In genomic region chr7:144195212-144195872, GRCh38 we compare ENCODE assay signal across 8 cellular contexts. TPM values are rescaled to one million over a fixed set of nuclear protein-coding genes. Genes with fewer than 3 reads are reported as not detected.
A peak's percentile ranks its signal among the peaks of the same experiment; 100 is the strongest.
DNase-seq lines count a peak whose midpoint lies in the region; ATAC-seq, FAIRE-seq and TF ChIP-seq lines count a peak whose summit lies in the region.
"Not testable (repeated sequence)": the region's sequence is repeated elsewhere in the genome, so short reads cannot be mapped to it uniquely, and the experiment has no call there.

TSS of gene ARHGEF35 (minus strand) at chr7:144195833. CDS start at chr7:144188383, 7,450 bp downstream.

- not testable (repeated sequence) for H3K4me1 ChIP-seq in A549; GM23248 (ENCODE audit: insufficient read depth); RWPE2 (ENCODE audit: insufficient read depth, poor library complexity, severe bottlenecking)

- peak within 1 kb of the TSS; percentile 66 for H3K9ac ChIP-seq in GM23248

- H3K9me3 ChIP-seq in A549; GM23248 (ENCODE audit: low read depth); RWPE2 (ENCODE audit: severe bottlenecking): not testable (repeated sequence)

- H3K79me2 ChIP-seq in GM23248 (ENCODE audit: insufficient read depth) = not testable (repeated sequence)

- not testable (repeated sequence) for TF ChIP-seq EP300 in A549 (IDR thresholded peaks at IDR 0.05)

- H3K4me3 Mint-ChIP-seq in activated naive CD4-positive, alpha-beta T cell treated with anti-CD3 and anti-CD28 coated beads, Interleukin-2, amount 50 U/mL, for 24 hours = peak within 1 kb of the TSS; percentile 19

- not testable (repeated sequence) for H3K4me2 ChIP-seq in A549; GM23248 (ENCODE audit: unreplicated experiment)

- not testable (repeated sequence) for DNase-seq in A549 (ENCODE audit: low read depth in 1 of 2, low spot score in 1 of 2); GM23248; RWPE2 (ENCODE audit: low spot score); left ventricle myocardium superior; omental fat pad (ENCODE audit: low spot score)

- not testable (repeated sequence) for H4K20me1 ChIP-seq in GM23248 (ENCODE audit: insufficient read depth)

- not testable (repeated sequence) for H3K27ac Mint-ChIP-seq in activated naive CD4-positive, alpha-beta T cell treated with anti-CD3 and anti-CD28 coated beads, Interleukin-2, amount 50 U/mL, for 24 hours

- intact Hi-C loops in left ventricle myocardium superior (cut with micrococcal nuclease) = not testable (repeated sequence)

- not testable (repeated sequence) for H3K27me3 ChIP-seq in GM23248 (replicated peaks; ENCODE audit: insufficient read depth); RWPE2 (ENCODE audit: insufficient read depth, poor library complexity, severe bottlenecking)

- in situ Hi-C loops in GM23248 (cut with MboI) = not testable (repeated sequence)

- H3K4me1 Mint-ChIP-seq in activated naive CD4-positive, alpha-beta T cell treated with anti-CD3 and anti-CD28 coated beads, Interleukin-2, amount 50 U/mL, for 24 hours = not testable (repeated sequence)

- H3K36me3 Mint-ChIP-seq in activated naive CD4-positive, alpha-beta T cell treated with anti-CD3 and anti-CD28 coated beads, Interleukin-2, amount 50 U/mL, for 24 hours = not testable (repeated sequence)

- no CpG with 5 or more reads among the region's 51 CpGs for WGBS in A549 (ENCODE audit: missing lambda C conversion rate)
- WGBS in GM23248 (ENCODE audit: low coverage in 1 of 2, low lambda C conversion rate in 2 of 2, missing lambda C conversion rate in 2 of 2), 2 experiments = 0 to 3% methylated on average over 2 to 15 of the region's 51 CpGs

- H3K36me3 ChIP-seq in GM23248 (ENCODE audit: low read depth); RWPE2 (ENCODE audit: low read depth): not testable (repeated sequence)

- not testable (repeated sequence) for FAIRE-seq in A549 (lab: Jason Lieb, UNC)

- TF ChIP-seq RAD21 in A549 (conservative IDR thresholded peaks at IDR 0.05 in 1 of 2, IDR thresholded peaks at IDR 0.05 in 1 of 2) = not testable (repeated sequence)

- H3K4me3 ChIP-seq in A549; RWPE2 (ENCODE audit: severe bottlenecking): not testable (repeated sequence)
- 0 out of 2 replicates have a peak within 1 kb of the TSS, but pooled peaks have one; percentile 54 for H3K4me3 ChIP-seq in GM23248

- TF ChIP-seq CTCF in A549 (IDR thresholded peaks at IDR 0.05); RWPE2 (IDR thresholded peaks at IDR 0.05; ENCODE audit: poor library complexity, severe bottlenecking); omental fat pad (IDR thresholded peaks at IDR 0.05): not testable (repeated sequence)

- not testable (repeated sequence) for TF ChIP-seq POLR2A in A549 (IDR thresholded peaks at IDR 0.05; ENCODE audit: low read length)

- ATAC-seq in A549 = peak; percentile 64 to 81
- peak; percentile 66 for ATAC-seq in GM19043 (IDR thresholded peaks at IDR 0.05; ENCODE audit: low read depth, unreplicated experiment)
- peak; percentile 74 for ATAC-seq in HG03097 (IDR thresholded peaks at IDR 0.05; ENCODE audit: low FRiP score, unreplicated experiment)
- peak; percentile 86 for ATAC-seq in RWPE2 (ENCODE audit: low read depth)
- ATAC-seq in left ventricle myocardium superior = peak; percentile 80
- peak; percentile 93 for ATAC-seq in omental fat pad (ENCODE audit: low FRiP score)

- not testable (repeated sequence) for H2AFZ ChIP-seq in GM23248

- POLR2A ChIA-PET in A549 (lab: Yijun Ruan, JAX) = not testable (repeated sequence)

- not testable (repeated sequence) for H3K27ac ChIP-seq in A549; GM23248; RWPE2 (ENCODE audit: poor library complexity, severe bottlenecking)

- not testable (repeated sequence) for H3K9me2 ChIP-seq in GM23248 (ENCODE audit: insufficient read depth)

- H3F3A ChIP-seq in GM23248 (ENCODE audit: insufficient read depth) = not testable (repeated sequence)

- CTCF ChIA-PET in A549 (lab: Yijun Ruan, JAX) = not testable (repeated sequence)

- not testable (repeated sequence) for H3K9me3 Mint-ChIP-seq in activated naive CD4-positive, alpha-beta T cell treated with anti-CD3 and anti-CD28 coated beads, Interleukin-2, amount 50 U/mL, for 24 hours

- H3K27me3 Mint-ChIP-seq in activated naive CD4-positive, alpha-beta T cell treated with anti-CD3 and anti-CD28 coated beads, Interleukin-2, amount 50 U/mL, for 24 hours = not testable (repeated sequence)

RNA-seq across cellular contexts. Expression of gene ARHGEF35, which starts in this region (rescaled TPM):
- polyA plus RNA-seq in A549 (2011; rRNA removed) (0.54 and 0.94 TPM in 2 replicates), A549 (2017; fragmentation: RNase III; extraction: RNeasy Plus Mini Kit Qiagen cat#74134 plus additional on column Dnase treatment) (0.71 to 1.3 TPM (median 1.2 TPM) in 3 replicates), GM23248 (2016; fragmentation: Nextera tagmentation; extraction: Ambion mirVana) (4.5 and 5.8 TPM in 2 replicates)
- 0.10 and 0.12 TPM in 2 replicates for polyA plus RNA-seq in A549 (2012; cell fraction: cytosol; rRNA removed)
- polyA plus RNA-seq in A549 (2012; cell fraction: nucleus; rRNA removed) = 0.04 TPM in 1 of 2 replicates, not detected in the other
- 0.19 TPM in 1 of 2 replicates, not detected in the other for polyA minus RNA-seq in A549 (2011; rRNA and poly(A)+ RNA removed)
- total RNA-seq in GM23248 (2014; rRNA removed; shearing (Covaris generic)) = 3.4 and 4.3 TPM in 2 replicates
- total RNA-seq in left ventricle myocardium superior (0.94 TPM), omental fat pad (1 to 10 TPM; 2.8 to 6.7 (median 4.1) TPM)

Comparison
In these comparisons a context has a peak if more than half of its experiments do, and no peak if none do; other contexts are left out.
1. Peak in ATAC-seq in left ventricle myocardium superior; RNA of the gene not detected or under 1 TPM.